Comparison of ENCODE assay signal across 15 cellular contexts in the genomic region with DNA sequence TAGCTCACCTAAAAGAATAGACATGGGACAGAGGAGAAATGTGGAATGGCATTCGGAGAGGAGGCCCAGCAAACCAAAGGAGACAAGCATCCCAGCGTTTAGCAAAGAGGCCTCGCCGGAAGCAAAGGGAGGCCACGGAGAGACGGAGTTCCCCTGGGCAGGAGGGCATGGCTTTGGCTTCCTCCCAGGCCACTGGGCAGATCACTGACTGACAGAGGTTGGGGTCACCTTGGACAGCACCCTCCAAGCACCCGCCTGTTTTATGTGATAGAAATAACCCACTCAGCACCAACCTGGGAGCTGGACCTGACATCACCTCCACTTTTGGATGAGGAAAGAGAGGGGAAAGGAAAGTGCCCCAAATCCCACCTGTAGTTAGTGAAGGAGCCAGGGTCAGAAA.
"Had no signal": no experiment of that assay in that cellular context is flagged by ENCODE, and none has a peak within 500 bp of the region (broad histone marks: within the 10 kb centered on the region; RNA-seq: fewer than 3 reads in every experiment).

No MANE protein-coding gene starts in this region.

- DNase-seq: erythroblast; foreskin keratinocyte; left colon; mesendoderm; naive thymus-derived CD4-positive, alpha-beta T cell; nephron progenitor cell; right lobe of liver; stimulated activated CD4-positive, alpha-beta T cell treated with anti-CD3 and anti-CD28 coated beads, Interleukin-2, amount 100 ng/mL, for 48 hours; stimulated activated naive CD4-positive, alpha-beta T cell treated with Interleukin-2 at 50 U/mL for 16 hours; thyroid gland; upper lobe of left lung had no signal

- H3K27me3 ChIP-seq: foreskin keratinocyte, hepatocyte, right lobe of liver, thyroid gland, upper lobe of left lung had no signal

- H3K27ac ChIP-seq: foreskin keratinocyte, hepatocyte, right lobe of liver, skin epidermis, thyroid gland, upper lobe of left lung had no signal

- H3K4me1 ChIP-seq: foreskin keratinocyte, right lobe of liver, thyroid gland, upper lobe of left lung had no signal

- H3K27ac Mint-ChIP-seq: dendritic cell treated with granulocyte-macrophage colony-stimulating factor and Interleukin-4, amounts not matched to agents 40 ng/mL and 50 ng/mL, for 4 days; naive thymus-derived CD4-positive, alpha-beta T cell; nephron progenitor cell had no signal

- H3K4me3 ChIP-seq: hepatocyte, right lobe of liver, skin epidermis, thyroid gland, upper lobe of left lung had no signal

- H3K4me1 Mint-ChIP-seq: central memory CD8-positive, alpha-beta T cell; naive thymus-derived CD4-positive, alpha-beta T cell; nephron progenitor cell had no signal

- H3K4me3 Mint-ChIP-seq: central memory CD8-positive, alpha-beta T cell; dendritic cell treated with granulocyte-macrophage colony-stimulating factor and Interleukin-4, amounts not matched to agents 40 ng/mL and 50 ng/mL, for 4 days; nephron progenitor cell had no signal

- H3K9me3 ChIP-seq: right lobe of liver, thyroid gland, upper lobe of left lung had no signal

- H3K36me3 ChIP-seq: right lobe of liver, thyroid gland, upper lobe of left lung had no signal

- ATAC-seq: foreskin keratinocyte; left colon; naive thymus-derived CD4-positive, alpha-beta T cell; right lobe of liver had no signal
